16 cellular contexts compared by ENCODE assay signal in genomic region chr5:130206686-130207085, GRCh38.
"Had no signal": no experiment of that assay in that cellular context is flagged by ENCODE, and none has a peak within 500 bp of the region (broad histone marks: within the 10 kb centered on the region; RNA-seq: fewer than 3 reads in every experiment).

No MANE protein-coding gene starts in this region.

- H3K36me3 Mint-ChIP-seq: natural killer cell had no signal

- ATAC-seq: esophagus mucosa, left colon, left ventricle myocardium superior, natural killer cell, sciatic nerve had no signal

- H3K4me3 ChIP-seq: dorsolateral prefrontal cortex, spleen, upper lobe of left lung, uterus had no signal

- H3K27ac ChIP-seq: dorsolateral prefrontal cortex, spleen, upper lobe of left lung, uterus had no signal

- DNase-seq: cortex of kidney; dorsolateral prefrontal cortex; effector CD8-positive, alpha-beta T cell; left colon; left ventricle myocardium superior; natural killer cell; posterior cingulate gyrus; spleen; stimulated activated CD4-positive, alpha-beta T cell treated with anti-CD3 and anti-CD28 coated beads, Interleukin-15, amount 100 ng/mL, for 24 hours; stimulated activated CD4-positive, alpha-beta T cell treated with anti-CD3 and anti-CD28 coated beads, Interleukin-1b, Interleukin-23, amount 100 ng/mL, for 48 hours; stimulated activated naive CD4-positive, alpha-beta T cell treated with Interleukin-2 at 50 U/mL for 16 hours; upper lobe of left lung; uterus had no signal

- H3K4me1 Mint-ChIP-seq: natural killer cell, neural crest cell had no signal

- H3K27ac Mint-ChIP-seq: natural killer cell had no signal

- H3K4me1 ChIP-seq: spleen, upper lobe of left lung, uterus had no signal

- H3K36me3 ChIP-seq: spleen, upper lobe of left lung, uterus had no signal

- H3K9me3 ChIP-seq: upper lobe of left lung, uterus had no signal

- H3K27me3 ChIP-seq: dorsolateral prefrontal cortex, spleen, upper lobe of left lung, uterus had no signal

- H3K4me3 Mint-ChIP-seq: natural killer cell, neural crest cell had no signal
